Comparison of ENCODE assay signal across 22 cellular contexts in the genomic region with DNA sequence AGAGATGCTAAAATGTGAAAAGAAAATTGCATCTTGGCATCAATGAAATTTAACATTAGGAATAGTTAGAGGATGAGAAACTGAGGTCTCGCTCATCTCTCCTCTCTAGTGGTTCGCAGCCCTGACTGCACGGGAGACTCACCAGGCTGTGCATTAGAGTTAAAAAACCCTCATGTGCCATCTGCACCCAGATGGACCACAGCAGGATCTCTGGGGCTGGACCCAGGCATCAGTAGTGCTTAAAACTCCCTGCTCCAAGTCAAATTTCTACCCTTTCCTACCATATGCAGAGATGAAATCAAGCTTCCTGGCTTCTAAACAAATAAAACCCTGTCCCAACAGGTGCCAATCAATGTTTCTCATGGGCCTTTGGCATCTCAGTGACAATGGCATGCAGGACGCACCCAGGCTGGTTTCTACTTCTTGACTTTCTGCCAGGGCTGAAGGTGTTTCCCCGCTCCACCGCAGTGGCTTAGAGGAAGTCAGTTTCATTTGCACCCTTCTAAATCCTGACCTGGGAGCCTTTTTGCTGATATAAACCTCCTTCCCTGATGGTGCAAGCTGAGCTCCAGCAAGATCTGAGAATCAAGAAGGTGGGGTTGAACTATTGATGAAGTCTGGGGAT.
"Had no signal": no experiment of that assay in that cellular context is flagged by ENCODE, and none has a peak within 500 bp of the region (broad histone marks: within the 10 kb centered on the region; RNA-seq: fewer than 3 reads in every experiment).

No MANE protein-coding gene starts in this region.

- H3K36me3 ChIP-seq: lower lobe of right lung, ovary, prostate gland, upper lobe of right lung had no signal

- H3K9me3 Mint-ChIP-seq: activated naive CD8-positive, alpha-beta T cell treated with anti-CD3 and anti-CD28 coated beads, Interleukin-2, amount 50 U/mL, for 24 hours; activated T-helper 1 cell treated with anti-CD3 and anti-CD28 coated beads, Interleukin-12 subunit alpha, Interleukin-12 subunit beta, Interleukin-2, Interleukin-4 antibody, amounts not matched to agents 30 ng/mL and 10 ng/mL and 1 ng/mL, durations not matched to agents 14 hours and 24 hours and 36 hours; neural crest cell had no signal

- DNase-seq: activated CD4-positive, alpha-beta T cell treated with anti-CD3 and anti-CD28 coated beads for 1 hour; activated CD4-positive, alpha-beta T cell treated with anti-CD3 and anti-CD28 coated beads, Interleukin-2, amount 50 U/mL, for 1 hour; activated CD8-positive, alpha-beta T cell treated with anti-CD3 and anti-CD28 coated beads, Interleukin-2, amount 10 ng/mL, durations not matched to agents 7 days and 5 days; activated gamma-delta T cell; activated naive CD4-positive, alpha-beta T cell treated with anti-CD3 and anti-CD28 coated beads, Interleukin-2, amount 50 U/mL, for 16 hours; activated naive CD8-positive, alpha-beta T cell treated with anti-CD3 and anti-CD28 coated beads, Interleukin-2, amount 50 U/mL, for 24 hours; foreskin keratinocyte; kidney; lower lobe of right lung; mesendoderm; mucosa of descending colon; naive B cell; ovary; stimulated activated CD4-positive, alpha-beta T cell treated with anti-CD3 and anti-CD28 coated beads, Interleukin-4, amount 100 ng/mL, for 4 hours; stimulated activated naive CD8-positive, alpha-beta T cell treated with anti-CD3 and anti-CD28 coated beads, Interleukin-15, Interleukin-2, amounts not matched to agents 100 U/mL and 50 U/mL, for 24 hours; T-helper 9 cell; upper lobe of right lung had no signal

- H3K27ac ChIP-seq: epithelial cell of prostate, foreskin keratinocyte, lower lobe of right lung, ovary, prostate gland, upper lobe of right lung had no signal

- H3K27ac Mint-ChIP-seq: activated CD8-positive, alpha-beta T cell treated with anti-CD3 and anti-CD28 coated beads, Interleukin-2, amount 10 ng/mL, durations not matched to agents 7 days and 5 days; activated naive CD8-positive, alpha-beta T cell treated with anti-CD3 and anti-CD28 coated beads, Interleukin-2, amount 50 U/mL, for 24 hours; activated T-helper 1 cell treated with anti-CD3 and anti-CD28 coated beads, Interleukin-12 subunit alpha, Interleukin-12 subunit beta, Interleukin-2, Interleukin-4 antibody, amounts not matched to agents 30 ng/mL and 10 ng/mL and 1 ng/mL, durations not matched to agents 14 hours and 24 hours and 36 hours had no signal

- H3K9me3 ChIP-seq: lower lobe of right lung, mucosa of descending colon, ovary, prostate gland, upper lobe of right lung had no signal

- H3K36me3 Mint-ChIP-seq: naive B cell had no signal

- FAIRE-seq: colon, kidney had no signal

- H3K4me1 ChIP-seq: foreskin keratinocyte, lower lobe of right lung, prostate gland, upper lobe of right lung had no signal

- H3K27me3 ChIP-seq: foreskin keratinocyte, ovary, upper lobe of right lung had no signal

- H3K4me3 ChIP-seq: lower lobe of right lung, mucosa of descending colon, ovary, prostate gland, upper lobe of right lung had no signal

- H3K4me3 Mint-ChIP-seq: activated CD8-positive, alpha-beta T cell treated with anti-CD3 and anti-CD28 coated beads, Interleukin-2, amount 10 ng/mL, durations not matched to agents 7 days and 5 days; activated naive CD8-positive, alpha-beta T cell treated with anti-CD3 and anti-CD28 coated beads, Interleukin-2, amount 50 U/mL, for 24 hours; activated T-helper 1 cell treated with anti-CD3 and anti-CD28 coated beads, Interleukin-12 subunit alpha, Interleukin-12 subunit beta, Interleukin-2, Interleukin-4 antibody, amounts not matched to agents 30 ng/mL and 10 ng/mL and 1 ng/mL, durations not matched to agents 14 hours and 24 hours and 36 hours; naive B cell; neural crest cell had no signal

- H3K4me1 Mint-ChIP-seq: activated naive CD8-positive, alpha-beta T cell treated with anti-CD3 and anti-CD28 coated beads, Interleukin-2, amount 50 U/mL, for 24 hours; naive B cell; neural crest cell had no signal
